In the genomic region with DNA sequence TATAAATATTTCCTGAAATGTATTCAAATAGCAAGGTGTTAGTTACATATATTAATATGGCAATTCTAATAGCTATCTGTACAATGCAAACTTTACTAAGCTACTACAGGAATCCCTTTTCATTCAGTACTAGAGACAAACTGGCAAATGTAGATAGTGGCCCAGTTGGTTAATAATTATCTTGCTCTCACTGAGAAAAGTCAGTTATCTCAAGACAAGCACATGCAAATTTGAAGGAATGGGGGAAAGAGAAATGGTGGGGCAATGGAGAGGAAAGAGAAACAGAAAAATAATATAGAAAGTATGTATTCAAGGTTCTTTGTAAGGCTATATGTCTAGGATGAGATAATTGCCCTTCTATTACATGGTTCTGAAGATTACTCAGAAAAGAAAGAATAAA, we compare ENCODE assay signal across 20 cellular contexts.
DNase-seq lines count a peak whose midpoint lies in the region; ATAC-seq and FAIRE-seq lines count a peak whose summit lies in the region.
"Had no signal": no experiment of that assay in that cellular context is flagged by ENCODE, and none has a peak within 500 bp of the region (broad histone marks: within the 10 kb centered on the region; RNA-seq: fewer than 3 reads in every experiment).

No MANE protein-coding gene starts in this region.

- no peak for FAIRE-seq in HTR-8/SVneo (lab: Jason Lieb, UNC)
- FAIRE-seq: endometrium, GM12891 had no signal

- peak; percentile 80 for ATAC-seq in GM18867 (IDR thresholded peaks at IDR 0.05; ENCODE audit: unreplicated experiment)
- peak; percentile 92 for ATAC-seq in GM21381 (IDR thresholded peaks at IDR 0.05; ENCODE audit: unreplicated experiment)
- ATAC-seq in HG02938 (IDR thresholded peaks at IDR 0.05; ENCODE audit: unreplicated experiment) = peak; percentile 93
- ATAC-seq in HG03521 (IDR thresholded peaks at IDR 0.05; ENCODE audit: unreplicated experiment) = peak; percentile 83
- ATAC-seq: left lung; natural killer cell treated with Interleukin-12 subunit alpha and Interleukin-12 subunit beta and Interleukin-15 and Interleukin-18, amount 100 ng/mL, for 72 hours; PC-3; right lobe of liver had no signal

- DNase-seq in NCI-H1105 treated with DMSO at 0.1 percent for 48 hours (lab: John Stamatoyannopoulos, UW) (no peak), NCI-H2227 (lab: John Stamatoyannopoulos, UW; ENCODE audit: unreplicated experiment) (no peak), KG1 (lab: John Stamatoyannopoulos, UW) (no peak), HTR-8/SVneo (ENCODE audit: insufficient read length, low spot score) (no peak)
- DNase-seq: activated CD4-positive, alpha-beta memory T cell treated with anti-CD3 and anti-CD28 coated beads for 36 hours; activated effector memory CD4-positive, alpha-beta T cell treated with anti-CD3 and anti-CD28 coated beads, Interleukin-2, amount 50 U/mL, for 16 hours; AML-193; DND-41; head of caudate nucleus; left lung; NCI-H2081; PC-3; right lobe of liver had no signal
